In the genomic region with DNA sequence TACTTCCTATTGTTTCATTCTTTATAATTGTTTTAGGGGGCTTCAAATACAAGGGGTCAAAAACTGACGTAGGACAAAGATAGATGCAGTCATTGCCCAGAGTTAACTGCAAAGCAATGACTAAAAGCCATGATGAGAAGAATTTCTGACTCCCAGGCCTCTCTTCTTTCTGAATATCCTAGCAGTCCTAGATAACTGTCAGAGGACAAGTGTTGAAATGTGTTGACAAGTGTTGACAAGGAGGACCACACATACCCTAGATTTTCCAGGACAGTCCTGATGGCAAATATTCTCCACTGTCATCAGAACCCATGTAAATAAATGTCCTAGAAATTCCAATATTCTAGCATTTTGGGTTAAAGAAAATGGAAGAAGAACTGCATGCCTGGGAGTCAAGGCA, we compare ENCODE assay signal across 2 cellular contexts. TPM values are rescaled to one million over a fixed set of nuclear protein-coding genes. Genes with fewer than 3 reads are reported as not detected.
DNase-seq lines count a peak whose midpoint lies in the region; ATAC-seq and TF ChIP-seq lines count a peak whose summit lies in the region.
"Not testable (repeated sequence)": the region's sequence is repeated elsewhere in the genome, so short reads cannot be mapped to it uniquely, and the experiment has no call there.

No MANE protein-coding gene starts in this region.

- H3K79me2 ChIP-seq in smooth muscle cell (ENCODE audit: low read depth), result not testable (repeated sequence)

- H3F3A ChIP-seq in smooth muscle cell (ENCODE audit: low read depth), result not testable (repeated sequence)

- not testable (repeated sequence) for H3K4me3 ChIP-seq in smooth muscle cell

- not testable (repeated sequence) for H3K4me2 ChIP-seq in smooth muscle cell

- H3K27ac ChIP-seq in smooth muscle cell (ENCODE audit: low read depth), result peak overlapping the region; percentile 33

- H3K9ac ChIP-seq in smooth muscle cell (ENCODE audit: low read depth), result peak overlapping the region; percentile 9

- H3K4me1 ChIP-seq in smooth muscle cell (ENCODE audit: low read depth), result not testable (repeated sequence)

- not testable (repeated sequence) for H3K9me3 ChIP-seq in smooth muscle cell (replicated peaks; ENCODE audit: low read depth)

- DNase-seq in left cardiac atrium; smooth muscle cell (lab: John Stamatoyannopoulos, UW; ENCODE audit: unreplicated experiment): not testable (repeated sequence)

- H2AFZ ChIP-seq in smooth muscle cell (ENCODE audit: low read depth), result not testable (repeated sequence)

- intact Hi-C loops in left cardiac atrium (cut with DNase I), result not testable (repeated sequence)

- not testable (repeated sequence) for TF ChIP-seq CTCF in smooth muscle cell (IDR thresholded peaks at IDR 0.05; ENCODE audit: borderline replicate concordance, insufficient read depth, poor library complexity, severe bottlenecking)

- not testable (repeated sequence) for H3K36me3 ChIP-seq in smooth muscle cell (ENCODE audit: low read depth)

- not testable (repeated sequence) for H4K20me1 ChIP-seq in smooth muscle cell (ENCODE audit: low read depth)

- peak; percentile 44 to 92 for ATAC-seq in left cardiac atrium

- H3K27me3 ChIP-seq in smooth muscle cell (ENCODE audit: low read depth), result not testable (repeated sequence)

- WGBS in smooth muscle cell (ENCODE audit: low lambda C conversion rate), result 82% methylated on average over 1 of the region's 1 CpG

RNA-seq across cellular contexts. Expression of a gene that starts 27.9 kb away (rescaled TPM):
- total RNA-seq in left cardiac atrium, result 10 to 100 TPM; 22.6 to 24.2 TPM
- total RNA-seq in smooth muscle cell, result 30.6 and 31.4 TPM in 2 replicates
- 25.0 and 30.8 TPM in 2 replicates for polyA plus RNA-seq in smooth muscle cell
